21 cellular contexts compared by ENCODE assay signal in the genomic region with DNA sequence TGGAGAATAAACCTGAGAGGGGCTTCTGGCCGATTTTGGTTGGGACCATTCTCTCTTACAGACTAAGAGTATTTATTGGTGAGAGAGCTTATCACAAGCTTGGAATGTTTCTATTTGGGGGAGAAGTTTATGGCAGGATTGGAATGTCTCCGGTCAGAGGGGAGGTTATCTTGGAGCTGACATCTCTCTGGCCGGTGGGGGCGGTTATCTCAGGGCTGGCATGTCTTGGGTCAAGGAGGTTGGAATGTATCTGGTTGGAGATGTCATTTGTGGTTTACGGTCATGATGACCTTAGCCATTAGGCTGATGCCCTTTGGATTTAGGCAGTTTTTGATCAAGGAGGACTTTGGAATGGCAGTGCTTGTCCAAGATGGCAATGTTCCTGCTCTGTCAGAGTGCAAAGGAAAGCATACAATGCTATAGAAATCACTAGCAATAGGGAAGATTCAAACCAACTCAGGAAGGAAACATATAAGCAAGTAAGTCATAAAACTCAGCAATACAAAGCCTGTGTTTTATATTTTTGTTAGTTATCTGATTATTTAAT.
"Had no signal": no experiment of that assay in that cellular context is flagged by ENCODE, and none has a peak within 500 bp of the region (broad histone marks: within the 10 kb centered on the region; RNA-seq: fewer than 3 reads in every experiment).

No MANE protein-coding gene starts in this region.

- H3K4me3 ChIP-seq: MG63 had no signal

- H3K9me3 ChIP-seq: MG63, SK-N-SH had no signal

- H3K27me3 ChIP-seq: MG63 had no signal

- FAIRE-seq: RCC 7860 had no signal

- DNase-seq: IMR-90, Karpas-422, KG1, MG63, NCI-H1092, NCI-H1105 treated with DMSO at 0.1 percent for 48 hours, NCI-H1417 treated with DMSO at 0.1 percent for 48 hours, NCI-H187, NCI-H2029, NCI-H2081 treated with DMSO at 0.1 percent for 48 hours, NCI-H2171, NCI-H226, NCI-H446, NCI-H510A, NCI-H524 treated with DMSO at 0.1 percent for 48 hours, NCI-H69, NCI-H774, RPMI8226, SHP77, SK-N-SH had no signal

- H3K36me3 ChIP-seq: MG63 had no signal

- H3K9ac ChIP-seq: SK-N-SH had no signal

- H3K4me2 ChIP-seq: SK-N-SH had no signal
